In the genomic region with DNA sequence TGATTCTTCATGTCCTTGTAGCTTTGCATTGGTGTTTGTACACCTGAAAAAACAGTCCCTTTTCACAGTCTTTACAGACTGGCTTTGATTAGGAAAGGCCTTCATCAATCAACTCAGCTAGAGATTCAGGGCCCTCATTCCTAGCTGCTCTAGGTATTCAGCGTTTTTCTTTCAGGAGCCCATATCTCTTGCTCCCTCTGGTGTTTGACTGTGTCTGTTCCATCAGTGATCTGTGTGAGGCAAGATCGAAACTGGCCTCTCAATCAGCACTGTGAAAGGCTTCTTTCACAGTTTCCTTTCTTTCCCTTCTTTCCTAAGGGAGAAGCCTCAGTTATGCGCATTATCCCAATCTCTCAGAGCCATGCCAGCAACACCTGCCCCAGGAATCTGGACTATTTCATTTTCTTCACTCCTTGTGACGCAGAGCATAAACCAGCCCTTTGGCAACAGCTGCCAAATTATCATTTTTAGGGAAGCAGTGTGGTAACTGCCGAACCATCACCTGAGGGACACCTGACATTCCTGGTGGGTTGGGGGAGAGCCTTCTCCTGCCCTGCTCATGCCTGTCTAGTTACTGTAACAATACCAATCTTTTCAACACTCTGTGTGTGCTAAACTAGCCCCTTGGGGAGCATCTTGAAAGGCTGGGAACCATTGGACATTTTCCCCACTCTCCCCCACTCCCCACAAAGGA, we compare ENCODE assay signal across 8 cellular contexts.
DNase-seq lines count a peak whose midpoint lies in the region; ATAC-seq lines count a peak whose summit lies in the region.

No MANE protein-coding gene starts in this region.

- ATAC-seq in GM21447 (IDR thresholded peaks at IDR 0.05; ENCODE audit: unreplicated experiment): peak; percentile 85

- peak; percentile 84 for DNase-seq in ELR (ENCODE audit: low read depth)
- peak; percentile 19 for DNase-seq in HS-5 (ENCODE audit: low read depth)
- peak; percentile 76 for DNase-seq in RKO (ENCODE audit: low spot score)
- peak; percentile 83 for DNase-seq in amniotic epithelial cell (ENCODE audit: low read depth)
- peak; percentile 65 for DNase-seq in iPS-NIHi11 (ENCODE audit: low spot score)
- DNase-seq in stimulated activated CD4-positive, alpha-beta T cell treated with anti-CD3 and anti-CD28 coated beads, Interleukin-4, amount 100 ng/mL, for 24 hours: peak; percentile 66
- DNase-seq in NCI-H510A treated with DMSO at 0.1 percent for 48 hours (lab: John Stamatoyannopoulos, UW): no peak
